ENCODE assay signal across 2 cellular contexts in the genomic region with DNA sequence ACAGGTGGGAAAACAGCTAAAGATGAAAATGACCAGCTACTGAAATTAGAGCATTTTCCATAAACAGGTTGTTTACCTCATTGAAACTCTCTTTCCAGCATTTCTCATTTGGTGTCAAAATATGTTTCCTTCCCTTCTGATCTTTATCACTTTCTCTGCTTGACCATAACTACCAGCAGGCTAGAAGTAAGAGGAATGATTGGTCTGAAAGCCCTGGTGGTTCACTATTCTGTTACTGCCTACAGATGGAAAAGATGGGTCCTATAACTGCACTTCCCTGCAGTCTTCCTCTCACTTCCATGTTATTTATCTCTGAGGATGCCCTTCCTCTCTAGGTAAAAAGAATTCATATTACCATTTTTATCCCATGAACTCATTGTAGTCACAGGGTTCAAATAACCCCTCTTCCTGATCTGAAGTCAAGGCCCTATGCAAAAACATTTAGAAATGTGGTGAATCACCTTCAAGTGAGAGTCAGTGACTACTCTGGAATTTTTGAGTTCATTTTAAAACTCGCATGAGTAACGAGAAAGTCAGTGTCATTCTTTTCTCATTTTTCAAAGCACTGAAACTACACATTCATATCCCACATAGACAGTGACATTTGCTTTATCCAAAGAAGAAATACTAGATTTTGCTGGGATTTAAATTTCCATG.
TF ChIP-seq lines count a peak whose summit lies in the region.

No MANE protein-coding gene starts in this region.

TF ChIP-seq in SK-N-SH, 30 proteins besides CTCF, POLR2A, EP300 and RAD21 (continued from another document):
- TF ChIP-seq, protein P1, sequence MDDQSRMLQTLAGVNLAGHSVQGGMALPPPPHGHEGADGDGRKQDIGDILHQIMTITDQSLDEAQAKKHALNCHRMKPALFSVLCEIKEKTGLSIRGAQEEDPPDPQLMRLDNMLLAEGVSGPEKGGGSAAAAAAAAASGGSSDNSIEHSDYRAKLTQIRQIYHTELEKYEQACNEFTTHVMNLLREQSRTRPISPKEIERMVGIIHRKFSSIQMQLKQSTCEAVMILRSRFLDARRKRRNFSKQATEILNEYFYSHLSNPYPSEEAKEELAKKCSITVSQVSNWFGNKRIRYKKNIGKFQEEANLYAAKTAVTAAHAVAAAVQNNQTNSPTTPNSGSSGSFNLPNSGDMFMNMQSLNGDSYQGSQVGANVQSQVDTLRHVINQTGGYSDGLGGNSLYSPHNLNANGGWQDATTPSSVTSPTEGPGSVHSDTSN (IDR thresholded peaks at IDR 0.05) = peak; percentile 78
- TF ChIP-seq USF1 (IDR thresholded peaks at IDR 0.05; ENCODE audit: borderline replicate concordance, low read depth) (0 out of 2 replicates have a peak, but pooled peaks have one; percentile 15), RFX5 (IDR thresholded peaks at IDR 0.05; ENCODE audit: low read length) (no peak), ZBTB33 (IDR thresholded peaks at IDR 0.05; ENCODE audit: borderline replicate concordance, low read depth) (peak; percentile 55; the same call in 1 of the 2 replicates), MEF2A (IDR thresholded peaks at IDR 0.05; ENCODE audit: borderline replicate concordance, low read depth) (peak; percentile 77; the same call in 1 of the 2 replicates), NFIC (IDR thresholded peaks at IDR 0.05; ENCODE audit: borderline replicate concordance) (peak; percentile 59), NRF1 (IDR thresholded peaks at IDR 0.05; ENCODE audit: low read depth, low read length) (no peak), POLR2AphosphoS5 (IDR thresholded peaks at IDR 0.05; ENCODE audit: low read depth, low read length) (peak; percentile 77), JUND (IDR thresholded peaks at IDR 0.05) (peak; percentile 88), FOSL2 (IDR thresholded peaks at IDR 0.05; ENCODE audit: borderline replicate concordance, low read depth) (peak; percentile 92), EZH2phosphoT487 (IDR thresholded peaks at IDR 0.05; ENCODE audit: borderline replicate concordance, low read depth) (no peak), IRF3 (IDR thresholded peaks at IDR 0.05; ENCODE audit: low read depth, low read length) (no peak), TEAD4 (IDR thresholded peaks at IDR 0.05; ENCODE audit: borderline replicate concordance, insufficient read depth) (peak; percentile 86), RXRA (IDR thresholded peaks at IDR 0.05; ENCODE audit: borderline replicate concordance, low read depth) (peak; percentile 74), USF2 (IDR thresholded peaks at IDR 0.05; ENCODE audit: borderline replicate concordance, low read depth, low read length) (no peak), FOXM1 (IDR thresholded peaks at IDR 0.05; ENCODE audit: low read depth) (peak; percentile 67; the same call in 1 of the 2 replicates), ELF1 (IDR thresholded peaks at IDR 0.05) (peak; percentile 59), YY1 (IDR thresholded peaks at IDR 0.05; ENCODE audit: low read depth) (no peak; the same call in 1 of the 2 replicates)

TF ChIP-seq in WTC11, 78 proteins besides CTCF, POLR2A, EP300 and RAD21 (continued from another document):
- TF ChIP-seq, protein P2, sequence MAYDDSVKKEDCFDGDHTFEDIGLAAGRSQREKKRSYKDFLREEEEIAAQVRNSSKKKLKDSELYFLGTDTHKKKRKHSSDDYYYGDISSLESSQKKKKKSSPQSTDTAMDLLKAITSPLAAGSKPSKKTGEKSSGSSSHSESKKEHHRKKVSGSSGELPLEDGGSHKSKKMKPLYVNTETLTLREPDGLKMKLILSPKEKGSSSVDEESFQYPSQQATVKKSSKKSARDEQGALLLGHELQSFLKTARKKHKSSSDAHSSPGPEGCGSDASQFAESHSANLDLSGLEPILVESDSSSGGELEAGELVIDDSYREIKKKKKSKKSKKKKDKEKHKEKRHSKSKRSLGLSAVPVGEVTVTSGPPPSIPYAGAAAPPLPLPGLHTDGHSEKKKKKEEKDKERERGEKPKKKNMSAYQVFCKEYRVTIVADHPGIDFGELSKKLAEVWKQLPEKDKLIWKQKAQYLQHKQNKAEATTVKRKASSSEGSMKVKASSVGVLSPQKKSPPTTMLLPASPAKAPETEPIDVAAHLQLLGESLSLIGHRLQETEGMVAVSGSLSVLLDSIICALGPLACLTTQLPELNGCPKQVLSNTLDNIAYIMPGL (CRISPR knock-in tag; IDR thresholded peaks at IDR 0.05) = no peak
- TF ChIP-seq, protein P3, sequence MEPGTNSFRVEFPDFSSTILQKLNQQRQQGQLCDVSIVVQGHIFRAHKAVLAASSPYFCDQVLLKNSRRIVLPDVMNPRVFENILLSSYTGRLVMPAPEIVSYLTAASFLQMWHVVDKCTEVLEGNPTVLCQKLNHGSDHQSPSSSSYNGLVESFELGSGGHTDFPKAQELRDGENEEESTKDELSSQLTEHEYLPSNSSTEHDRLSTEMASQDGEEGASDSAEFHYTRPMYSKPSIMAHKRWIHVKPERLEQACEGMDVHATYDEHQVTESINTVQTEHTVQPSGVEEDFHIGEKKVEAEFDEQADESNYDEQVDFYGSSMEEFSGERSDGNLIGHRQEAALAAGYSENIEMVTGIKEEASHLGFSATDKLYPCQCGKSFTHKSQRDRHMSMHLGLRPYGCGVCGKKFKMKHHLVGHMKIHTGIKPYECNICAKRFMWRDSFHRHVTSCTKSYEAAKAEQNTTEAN (CRISPR knock-in tag; IDR thresholded peaks at IDR 0.05) = no peak
